ENCODE assay signal across 25 cellular contexts in the genomic region with DNA sequence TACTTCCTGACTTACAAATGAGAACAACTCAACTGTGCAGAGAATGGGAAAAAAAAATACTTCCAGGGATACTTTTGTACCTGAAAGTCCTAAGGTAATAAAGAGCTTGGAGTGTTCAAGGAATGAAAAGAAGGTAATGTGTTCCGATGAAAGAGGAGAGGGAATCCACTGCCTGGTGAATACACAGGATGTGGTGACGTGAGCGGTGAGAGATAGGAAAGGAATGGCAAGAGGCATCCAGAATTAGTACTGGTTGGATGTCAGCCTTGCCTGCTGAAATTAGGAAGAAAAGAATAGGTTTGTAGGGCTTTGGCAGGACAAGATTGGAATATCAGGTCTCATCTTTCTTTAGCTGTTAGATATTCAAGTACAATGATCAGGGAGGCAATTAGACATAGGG.
DNase-seq lines count a peak whose midpoint lies in the region; ATAC-seq, FAIRE-seq and TF ChIP-seq lines count a peak whose summit lies in the region.
"Had no signal": no experiment of that assay in that cellular context is flagged by ENCODE, and none has a peak within 500 bp of the region (broad histone marks: within the 10 kb centered on the region; RNA-seq: fewer than 3 reads in every experiment).

No MANE protein-coding gene starts in this region.

- H3K27ac Mint-ChIP-seq in astrocyte (ENCODE audit: unreplicated experiment), result peak overlapping the region; percentile 37
- H3K27ac Mint-ChIP-seq: activated T-cell treated with anti-CD3 and anti-CD28 coated beads, Interleukin-2, amount 50 U/mL, for 72 hours; CD4-positive, alpha-beta T cell; T-helper 17 cell had no signal

- FAIRE-seq in astrocyte (lab: Jason Lieb, UNC), result no peak
- FAIRE-seq: GM12892, small intestine had no signal

- H3K4me1 ChIP-seq in astrocyte (ENCODE audit: insufficient read depth, low read length), result no peaks in the 10 kb centered on the region
- H3K4me1 ChIP-seq in smooth muscle cell (ENCODE audit: low read depth), result no peaks in the 10 kb centered on the region
- H3K4me1 ChIP-seq in psoas muscle, result no peaks in the 10 kb centered on the region
- H3K4me1 ChIP-seq: upper lobe of left lung had no signal

- peak overlapping the region; percentile 61 for H3K4me2 ChIP-seq in astrocyte (ENCODE audit: low read length)
- H3K4me2 ChIP-seq in smooth muscle cell, result peak overlapping the region; percentile 52

- intact Hi-C loops in psoas muscle (cut with DNase I), result no loop called here

- no peak overlapping the region for H3K4me3 ChIP-seq in MG63
- no peak overlapping the region for H3K4me3 ChIP-seq in astrocyte (ENCODE audit: insufficient read depth, low read depth, low read length)
- no peak overlapping the region for H3K4me3 ChIP-seq in smooth muscle cell
- H3K4me3 ChIP-seq in psoas muscle, result no peak overlapping the region
- H3K4me3 ChIP-seq: upper lobe of left lung had no signal

- H3K27me3 ChIP-seq in MG63, result no peaks in the 10 kb centered on the region
- no peaks in the 10 kb centered on the region for H3K27me3 ChIP-seq in astrocyte (ENCODE audit: insufficient read depth, low read length)
- no peaks in the 10 kb centered on the region for H3K27me3 ChIP-seq in smooth muscle cell (ENCODE audit: low read depth)
- H3K27me3 ChIP-seq in psoas muscle (ENCODE audit: insufficient read depth in 3 of 3, low read length in 2 of 3), result no peaks in the 10 kb centered on the region
- H3K27me3 ChIP-seq: upper lobe of left lung had no signal

- peaks cover 5% of the 10 kb centered on the region for H3K9me3 Mint-ChIP-seq in astrocyte (ENCODE audit: unreplicated experiment)

- no peaks in the 10 kb centered on the region for H3K36me3 Mint-ChIP-seq in astrocyte (ENCODE audit: low read depth, unreplicated experiment)
- H3K36me3 Mint-ChIP-seq: IgD-negative memory B cell had no signal

- H3K27ac ChIP-seq in astrocyte (ENCODE audit: low read depth, low read length), result no peak overlapping the region
- peak overlapping the region; percentile 64 for H3K27ac ChIP-seq in smooth muscle cell (ENCODE audit: low read depth)
- H3K27ac ChIP-seq in psoas muscle, result no peak overlapping the region
- H3K27ac ChIP-seq: upper lobe of left lung had no signal

- H3K9ac ChIP-seq in astrocyte (ENCODE audit: low read length) (no peak overlapping the region), smooth muscle cell (ENCODE audit: low read depth) (no peak overlapping the region)

- H3K9me3 ChIP-seq in MG63 (no peaks in the 10 kb centered on the region), astrocyte (ENCODE audit: insufficient read depth, low read depth, low read length) (no peaks in the 10 kb centered on the region), smooth muscle cell (replicated peaks; ENCODE audit: low read depth) (no peaks in the 10 kb centered on the region), psoas muscle (peaks cover 5% of the 10 kb centered on the region)

- TF ChIP-seq CTCF in astrocyte (IDR thresholded peaks at IDR 0.05; ENCODE audit: insufficient read depth, low read depth, low read length), result no peak
- no peak for TF ChIP-seq CTCF in smooth muscle cell (IDR thresholded peaks at IDR 0.05; ENCODE audit: borderline replicate concordance, insufficient read depth, poor library complexity, severe bottlenecking)
- no peak for TF ChIP-seq CTCF in psoas muscle (IDR thresholded peaks at IDR 0.05)

- H3K4me1 Mint-ChIP-seq in astrocyte (ENCODE audit: low read depth, unreplicated experiment), result peaks cover 8% of the 10 kb centered on the region
- H3K4me1 Mint-ChIP-seq: central memory CD8-positive, alpha-beta T cell; T-helper 17 cell had no signal

- peaks cover 2% of the 10 kb centered on the region for H3F3A ChIP-seq in smooth muscle cell (ENCODE audit: low read depth)

- H3K79me2 ChIP-seq in astrocyte (ENCODE audit: insufficient read depth, low read length) (no peaks in the 10 kb centered on the region), smooth muscle cell (ENCODE audit: low read depth) (no peaks in the 10 kb centered on the region)

- H3K36me3 ChIP-seq in MG63, result no peaks in the 10 kb centered on the region
- no peaks in the 10 kb centered on the region for H3K36me3 ChIP-seq in astrocyte (ENCODE audit: insufficient read depth, low read length)
- H3K36me3 ChIP-seq in smooth muscle cell (ENCODE audit: low read depth), result no peaks in the 10 kb centered on the region
- no peaks in the 10 kb centered on the region for H3K36me3 ChIP-seq in psoas muscle (ENCODE audit: insufficient read depth in 1 of 2, low read depth in 1 of 2)
- H3K36me3 ChIP-seq: upper lobe of left lung had no signal

- WGBS in smooth muscle cell (ENCODE audit: low lambda C conversion rate), result 22% methylated on average over 3 of the region's 3 CpGs
- WGBS in psoas muscle, 3 donors, result 64 to 78% (median 72%) methylated on average over 3 of the region's 3 CpGs

- no peaks in the 10 kb centered on the region for H4K20me1 ChIP-seq in astrocyte (ENCODE audit: insufficient read depth, low read length)
- H4K20me1 ChIP-seq in smooth muscle cell (ENCODE audit: low read depth), result no peaks in the 10 kb centered on the region

- DNase-seq in MG63, result peak; percentile 4
- peak; percentile 57 for DNase-seq in astrocyte (ENCODE audit: low read depth)
- DNase-seq in islet precursor cell, result peak; percentile 67
- no peak for DNase-seq in smooth muscle cell (lab: John Stamatoyannopoulos, UW; ENCODE audit: unreplicated experiment)
- DNase-seq in hippocampal formation (lab: John Stamatoyannopoulos, UW), result no peak
- no peak for DNase-seq in psoas muscle
- DNase-seq: activated CD4-positive, alpha-beta T cell treated with anti-CD3 and anti-CD28 coated beads for 4 hours; activated naive CD4-positive, alpha-beta T cell treated with Interleukin-2 at 50 U/mL for 16 hours; activated T-cell treated with anti-CD3 and anti-CD28 coated beads, Interleukin-2, amount 50 U/mL, for 72 hours; amygdala; CD4-positive, alpha-beta T cell; EL; HCEC 1CT; head of caudate nucleus; NCI-H1417; NCI-H524; small intestine; stimulated activated CD4-positive, alpha-beta T cell treated with anti-CD3 and anti-CD28 coated beads, Interleukin-2, amount 100 ng/mL, for 24 hours; T-helper 17 cell; upper lobe of left lung had no signal

- H2AFZ ChIP-seq in astrocyte (ENCODE audit: low read depth, low read length) (peak overlapping the region; percentile 23), smooth muscle cell (ENCODE audit: low read depth) (peak overlapping the region; percentile 81)

- ATAC-seq in HG03196 (IDR thresholded peaks at IDR 0.05; ENCODE audit: unreplicated experiment) (no peak), psoas muscle (no peak), GM21619 (IDR thresholded peaks at IDR 0.05; ENCODE audit: unreplicated experiment) (no peak)
- ATAC-seq: activated T-cell treated with anti-CD3 and anti-CD28 coated beads, Interleukin-2, amount 50 U/mL, for 72 hours; T-helper 17 cell had no signal

- no peak overlapping the region for H3K4me3 Mint-ChIP-seq in astrocyte (ENCODE audit: unreplicated experiment)
- H3K4me3 Mint-ChIP-seq: activated T-cell treated with anti-CD3 and anti-CD28 coated beads, Interleukin-2, amount 50 U/mL, for 72 hours; CD4-positive, alpha-beta T cell; central memory CD8-positive, alpha-beta T cell; IgD-negative memory B cell; T-helper 17 cell had no signal

- no peaks in the 10 kb centered on the region for H3K27me3 Mint-ChIP-seq in astrocyte (ENCODE audit: low read depth, unreplicated experiment)
- H3K27me3 Mint-ChIP-seq: CD4-positive, alpha-beta T cell; central memory CD8-positive, alpha-beta T cell; IgD-negative memory B cell; T-helper 17 cell had no signal

Comparison
In these comparisons a context has a peak if more than half of its experiments do, and no peak if none do; other contexts are left out.
1. DNase-seq: peak in MG63 (single experiment), astrocyte (single experiment) and islet precursor cell (single experiment); none in smooth muscle cell (single experiment), hippocampal formation (0 of 2) and psoas muscle (0 of 2).